1 cellular context compared by ENCODE assay signal in genomic region chr3:195905970-195906864, GRCh38.
TF ChIP-seq lines count a peak whose summit lies in the region.

No MANE protein-coding gene starts in this region.

TF ChIP-seq in GM12878, 131 proteins besides CTCF, POLR2A, EP300 and RAD21 (continued from another document and continues in another):
- TF ChIP-seq CUX1 (IDR thresholded peaks at IDR 0.05; ENCODE audit: insufficient replicate concordance, low read depth, low read length) (no peak), ZZZ3 (IDR thresholded peaks at IDR 0.05; ENCODE audit: control insufficient read depth, insufficient read length, low read depth) (no peak), E2F4 (IDR thresholded peaks at IDR 0.05; ENCODE audit: low read depth, low read length) (no peak), HSF1 (IDR thresholded peaks at IDR 0.05; ENCODE audit: low read depth, low read length) (no peak), SREBF2 (IDR thresholded peaks at IDR 0.05; ENCODE audit: low read length) (no peak), TARDBP (IDR thresholded peaks at IDR 0.05; ENCODE audit: borderline replicate concordance) (no peak), JUNB (IDR thresholded peaks at IDR 0.05) (peak; percentile 20; the same call in 1 of the 2 replicates), POLR2AphosphoS5 (IDR thresholded peaks at IDR 0.05; ENCODE audit: low read length) (no peak; the same call in 1 of the 2 replicates), ZNF687 (IDR thresholded peaks at IDR 0.05) (no peak), MYC (IDR thresholded peaks at IDR 0.05; ENCODE audit: insufficient read depth, insufficient read length, insufficient replicate concordance, low read length, severe bottlenecking) (no peak), FOS (IDR thresholded peaks at IDR 0.05; ENCODE audit: borderline replicate concordance, extremely low read depth, insufficient read length) (no peak), PML (IDR thresholded peaks at IDR 0.05; ENCODE audit: low read length) (no peak), TCF3 (IDR thresholded peaks at IDR 0.05; ENCODE audit: borderline replicate concordance, insufficient read depth, low read depth, low read length) (no peak), MTA3 (IDR thresholded peaks at IDR 0.05; ENCODE audit: borderline replicate concordance, low read length) (no peak), FOXM1 (IDR thresholded peaks at IDR 0.05; ENCODE audit: low read depth, low read length) (no peak), TCF7 (IDR thresholded peaks at IDR 0.05; ENCODE audit: borderline replicate concordance) (no peak), USF1 (IDR thresholded peaks at IDR 0.05; ENCODE audit: borderline replicate concordance, extremely low read length, insufficient read depth, low read depth, low read length) (no peak), MYB (IDR thresholded peaks at IDR 0.05; ENCODE audit: borderline replicate concordance, low read depth, low read length) (no peak), RAD51 (IDR thresholded peaks at IDR 0.05) (peak; percentile 28; the same call in 1 of the 2 replicates), E4F1 (IDR thresholded peaks at IDR 0.05; ENCODE audit: borderline replicate concordance, partially characterized antibody) (no peak), NFXL1 (IDR thresholded peaks at IDR 0.05; ENCODE audit: borderline replicate concordance) (no peak), E2F8 (IDR thresholded peaks at IDR 0.05; ENCODE audit: low read depth, partially characterized antibody) (no peak), MEF2A (IDR thresholded peaks at IDR 0.05; ENCODE audit: insufficient read depth, low read depth, low read length) (no peak), EZH2 (IDR thresholded peaks at IDR 0.05; ENCODE audit: borderline replicate concordance, control insufficient read depth, low read depth, low read length) (no peak), RUNX3 (IDR thresholded peaks at IDR 0.05; ENCODE audit: low read length) (peak; percentile 42; the same call in 1 of the 2 replicates), CEBPB (IDR thresholded peaks at IDR 0.05; ENCODE audit: borderline replicate concordance in 1 of 2, low read depth in 2 of 2, low read length in 2 of 2) (no peak), ESRRA (IDR thresholded peaks at IDR 0.05; ENCODE audit: low read length) (no peak), TCF12 (IDR thresholded peaks at IDR 0.05; ENCODE audit: low read depth, low read length) (no peak), SMAD5 (IDR thresholded peaks at IDR 0.05; ENCODE audit: low read depth) (no peak), ATF7 (IDR thresholded peaks at IDR 0.05; ENCODE audit: low read depth) (peak; percentile 42; the same call in 1 of the 2 replicates), CHD4 (IDR thresholded peaks at IDR 0.05) (no peak), KAT2A (conservative IDR thresholded peaks at IDR 0.05; ENCODE audit: control insufficient read depth, low read depth, low read length) (no peak), CBX3 (IDR thresholded peaks at IDR 0.05; ENCODE audit: borderline replicate concordance, low read depth) (no peak), ZSCAN29 (IDR thresholded peaks at IDR 0.05) (no peak), MTA2 (IDR thresholded peaks at IDR 0.05; ENCODE audit: low read depth) (no peak), SREBF1 (IDR thresholded peaks at IDR 0.05; ENCODE audit: low read length) (no peak), BCL3 (IDR thresholded peaks at IDR 0.05; ENCODE audit: borderline replicate concordance, insufficient read depth, low read depth, low read length, poor library complexity, severe bottlenecking) (no peak), LARP7 (IDR thresholded peaks at IDR 0.05) (no peak), SMARCA5 (IDR thresholded peaks at IDR 0.05) (no peak), CHD1 (IDR thresholded peaks at IDR 0.05; ENCODE audit: low read depth, low read length) (no peak), ATF2 (IDR thresholded peaks at IDR 0.05; ENCODE audit: low read length) (no peak), STAT3 (IDR thresholded peaks at IDR 0.05; ENCODE audit: low read depth, low read length) (no peak)
